ENCODE assay signal across 8 cellular contexts in the genomic region with DNA sequence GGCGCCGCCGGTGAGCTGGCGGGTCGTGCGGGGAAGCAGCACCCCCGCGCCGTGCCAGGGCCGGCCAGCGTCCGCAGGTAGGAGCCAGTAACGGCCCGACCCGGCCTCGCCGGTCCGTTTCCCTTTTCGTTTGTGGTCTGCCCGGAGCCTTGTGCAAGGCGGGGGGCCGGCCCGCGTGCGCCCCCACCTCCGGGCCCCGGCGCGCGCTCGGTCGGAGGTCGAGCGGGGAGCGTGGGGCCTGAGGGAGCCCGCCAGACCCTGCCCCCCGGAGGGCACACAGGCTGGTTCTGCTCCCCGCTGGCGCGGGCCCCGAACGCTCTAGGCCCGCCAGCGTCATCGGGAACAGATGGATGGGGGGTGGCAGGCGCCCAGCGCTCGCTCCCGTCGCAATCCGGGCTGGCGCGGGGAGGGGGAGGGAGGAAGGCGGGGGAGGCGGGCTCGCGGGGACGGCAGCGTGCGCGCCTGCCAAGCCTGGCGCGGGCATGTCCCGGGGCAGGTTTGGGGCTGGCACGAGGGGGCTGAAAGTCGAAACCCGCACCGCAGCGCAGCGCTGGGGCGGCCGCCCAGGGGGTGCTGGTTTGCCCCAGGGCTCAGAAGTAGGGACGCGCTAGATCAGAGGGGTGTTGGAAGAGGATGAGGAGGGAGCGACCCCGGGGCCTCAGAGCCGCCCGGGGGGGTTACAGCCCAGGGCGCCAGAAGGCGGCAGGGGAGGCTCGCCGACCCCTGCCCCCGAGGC. TPM values are rescaled to one million over a fixed set of nuclear protein-coding genes. Genes with fewer than 3 reads are reported as not detected.
DNase-seq lines count a peak whose midpoint lies in the region; ATAC-seq and TF ChIP-seq lines count a peak whose summit lies in the region.

No MANE protein-coding gene starts in this region.

- no peaks in the 10 kb centered on the region for H3K9me2 ChIP-seq in Karpas-422 (replicated peaks; ENCODE audit: insufficient read depth, low read length)

- H3K4me2 ChIP-seq in KMS-11, result peak overlapping the region; percentile 74
- peak overlapping the region; percentile 82 for H3K4me2 ChIP-seq in osteoblast (ENCODE audit: insufficient read depth, low read length)
- no peak overlapping the region for H3K4me2 ChIP-seq in Karpas-422 (ENCODE audit: low read depth, low read length, poor library complexity, severe bottlenecking)

- H3K36me3 ChIP-seq in KMS-11 (ENCODE audit: insufficient read depth) (no peaks in the 10 kb centered on the region), adipocyte (ENCODE audit: control insufficient read depth, insufficient read depth, low read length, severe bottlenecking) (no peaks in the 10 kb centered on the region), osteoblast (ENCODE audit: insufficient read depth, low read length) (peaks cover 4% of the 10 kb centered on the region), Karpas-422 (ENCODE audit: insufficient read depth, low read length) (no peaks in the 10 kb centered on the region)

- TF ChIP-seq CTCF in KMS-11 (conservative IDR thresholded peaks at IDR 0.05; ENCODE audit: low read depth, low read length), result no peak
- no peak for TF ChIP-seq CTCF in osteoblast (IDR thresholded peaks at IDR 0.05; ENCODE audit: extremely low read depth, low read depth, low read length)

- peak overlapping the region; percentile 65 for H3K27ac ChIP-seq in KMS-11
- peak overlapping the region; percentile 89 for H3K27ac ChIP-seq in osteoblast (ENCODE audit: low read depth, low read length)
- no peak overlapping the region for H3K27ac ChIP-seq in Karpas-422 (ENCODE audit: low read length)

- DNase-seq in DMS 273 (lab: John Stamatoyannopoulos, UW; ENCODE audit: unreplicated experiment) (peak; percentile 99), RPMI8226 (peak; percentile 84), adipocyte (ENCODE audit: low read depth) (peak; percentile 95), cardiac septum (ENCODE audit: low spot score) (peak; percentile 88), osteoblast (ENCODE audit: insufficient read length, low spot score, missing footprints) (peak; percentile 99), Karpas-422 (no peak)

- H3K79me2 ChIP-seq in KMS-11 (ENCODE audit: insufficient read depth, low read depth), result peaks cover 26% of the 10 kb centered on the region
- H3K79me2 ChIP-seq in osteoblast (ENCODE audit: insufficient read depth, low read length), result peaks cover 60% of the 10 kb centered on the region
- H3K79me2 ChIP-seq in Karpas-422 (ENCODE audit: low read length), result no peaks in the 10 kb centered on the region

- peak overlapping the region; percentile 71 for H2AFZ ChIP-seq in KMS-11 (ENCODE audit: low read depth)
- no peak overlapping the region for H2AFZ ChIP-seq in osteoblast (ENCODE audit: low read length)
- H2AFZ ChIP-seq in Karpas-422 (ENCODE audit: low read length), result no peak overlapping the region

- H4K20me1 ChIP-seq in KMS-11 (ENCODE audit: insufficient read depth) (no peaks in the 10 kb centered on the region; the same call in 1 of the 2 replicates), osteoblast (ENCODE audit: insufficient read depth, low read length) (peaks cover 56% of the 10 kb centered on the region), Karpas-422 (ENCODE audit: insufficient read depth, low read depth, low read length) (peaks cover 13% of the 10 kb centered on the region; the same call in 1 of the 2 replicates)

- H3K27me3 ChIP-seq in KMS-11 (ENCODE audit: insufficient read depth, low read depth) (peaks cover 29% of the 10 kb centered on the region; the same call in 1 of the 2 replicates), adipocyte (replicated peaks; ENCODE audit: control insufficient read depth, insufficient read depth, low read length) (no peaks in the 10 kb centered on the region), osteoblast (ENCODE audit: insufficient read depth, low read length) (no peaks in the 10 kb centered on the region), Karpas-422 (ENCODE audit: low read length) (0 out of 2 replicates have a peak, but pooled peaks cover 3% of the 10 kb centered on the region)

- no peaks in the 10 kb centered on the region for H3K9me3 ChIP-seq in adipocyte (ENCODE audit: control insufficient read depth, low read length)
- no peaks in the 10 kb centered on the region for H3K9me3 ChIP-seq in osteoblast (ENCODE audit: low read depth, low read length)
- H3K9me3 ChIP-seq in Karpas-422 (ENCODE audit: low read length), result no peaks in the 10 kb centered on the region

- no peak for ATAC-seq in HG03159 (IDR thresholded peaks at IDR 0.05; ENCODE audit: unreplicated experiment)

- H3K4me3 ChIP-seq in KMS-11 (IDR thresholded peaks at IDR 0.05; ENCODE audit: insufficient read depth, low read depth, low read length), result no peak overlapping the region
- H3K4me3 ChIP-seq in adipocyte (ENCODE audit: low read length), result peak overlapping the region; percentile 66
- peak overlapping the region; percentile 75 for H3K4me3 ChIP-seq in osteoblast (ENCODE audit: insufficient read depth, low read length)
- H3K4me3 ChIP-seq in Karpas-422 (ENCODE audit: low read length), result no peak overlapping the region

- H3K4me1 ChIP-seq in KMS-11 (ENCODE audit: low read depth, poor library complexity, severe bottlenecking), result peaks cover 31% of the 10 kb centered on the region
- H3K4me1 ChIP-seq in adipocyte (ENCODE audit: control insufficient read depth, insufficient read depth, low read length), result peaks cover 40% of the 10 kb centered on the region
- H3K4me1 ChIP-seq in osteoblast (ENCODE audit: insufficient read depth, low read length), result peaks cover 33% of the 10 kb centered on the region
- H3K4me1 ChIP-seq in Karpas-422 (ENCODE audit: low read length), result peaks cover 39% of the 10 kb centered on the region

- intact Hi-C loops in cardiac septum (cut with DNase I), result loop anchor here (2.0 to 5.0 kb wide), 5 partner anchors 17 to 289 kb away; no protein-coding TSS in a partner anchor

- H3K9ac ChIP-seq in KMS-11 (peak overlapping the region; percentile 76), adipocyte (ENCODE audit: low read length) (peak overlapping the region; percentile 80), Karpas-422 (ENCODE audit: low read length) (no peak overlapping the region)

RNA-seq across cellular contexts. Expression of a gene that starts 1.5 kb away (rescaled TPM):
- total RNA-seq in cardiac septum (56.4 TPM), osteoblast (49.6 and 55.7 TPM in 2 replicates)
- total RNA-seq in Karpas-422 (2014; rRNA removed; shearing (Covaris generic); ENCODE audit: low replicate concordance), result 1.9 and 6.0 TPM in 2 replicates

Comparison
In these comparisons a context has a peak if more than half of its experiments do, and no peak if none do; other contexts are left out.
1. H3K4me3 ChIP-seq: peak in adipocyte (single experiment) and osteoblast (single experiment); none in KMS-11 (single experiment) and Karpas-422 (single experiment).